ENCODE assay signal across 10 cellular contexts in the genomic region with DNA sequence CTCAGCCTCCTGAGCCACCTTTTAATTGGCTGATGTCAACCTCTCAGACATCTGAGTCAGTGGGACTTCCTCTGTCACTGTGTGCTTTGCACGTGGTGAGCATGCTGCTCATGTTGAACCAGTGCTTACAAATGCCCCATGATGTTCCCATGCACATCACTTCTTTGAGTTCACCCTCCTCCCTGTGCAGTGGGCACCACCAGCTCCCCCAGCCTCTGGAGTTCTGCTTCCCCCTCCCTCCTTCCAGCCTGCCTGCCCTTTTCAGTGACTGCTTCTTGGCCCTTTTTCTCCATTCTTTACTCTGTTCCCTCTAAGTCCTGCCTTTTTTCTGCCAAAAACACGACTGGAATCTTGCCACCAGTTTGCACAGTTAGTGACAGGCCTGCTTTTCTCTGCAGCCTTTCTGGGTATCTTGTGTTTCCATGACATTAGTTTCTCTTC. TPM values are rescaled to one million over a fixed set of nuclear protein-coding genes. Genes with fewer than 3 reads are reported as not detected.
DNase-seq lines count a peak whose midpoint lies in the region; ATAC-seq and TF ChIP-seq lines count a peak whose summit lies in the region.
"Had no signal": no experiment of that assay in that cellular context is flagged by ENCODE, and none has a peak within 500 bp of the region (broad histone marks: within the 10 kb centered on the region; RNA-seq: fewer than 3 reads in every experiment).

No MANE protein-coding gene starts in this region.

- TF ChIP-seq CTCF in activated CD8-positive, alpha-beta T cell treated with anti-CD3 and anti-CD28 coated beads for 36 hours (IDR thresholded peaks at IDR 0.05) = no peak
- TF ChIP-seq CTCF in Caco-2 (IDR thresholded peaks at IDR 0.05; ENCODE audit: insufficient read depth in 1 of 2, low read depth in 1 of 2, low read length in 1 of 2, severe bottlenecking in 1 of 2, unreplicated experiment in 1 of 2) (no peak), uterus (IDR thresholded peaks at IDR 0.05) (no peak)

- no peak overlapping the region for H3K4me3 ChIP-seq in Caco-2 (ENCODE audit: low read depth, low read length)
- H3K4me3 ChIP-seq in uterus = no peak overlapping the region

- H3K4me1 ChIP-seq in Caco-2 (peaks cover 7% of the 10 kb centered on the region; the same call in 1 of the 2 replicates), uterus (peaks cover 7 to 8% of the 10 kb centered on the region in 2 donors)

- H3K9me3 ChIP-seq in Caco-2 (no peaks in the 10 kb centered on the region), uterus (no peaks in the 10 kb centered on the region)

- no peaks in the 10 kb centered on the region for H3K27me3 ChIP-seq in Caco-2 (replicated peaks; ENCODE audit: control insufficient read depth, insufficient read depth, low read length)
- no peaks in the 10 kb centered on the region for H3K27me3 ChIP-seq in uterus

- no peak for TF ChIP-seq POLR2A in uterus (IDR thresholded peaks at IDR 0.05)

- no peak overlapping the region for H3K4me3 Mint-ChIP-seq in activated CD8-positive, alpha-beta T cell treated with anti-CD3 and anti-CD28 coated beads for 36 hours
- no peak overlapping the region for H3K4me3 Mint-ChIP-seq in Caco-2 (ENCODE audit: unreplicated experiment)

- DNase-seq in stimulated activated CD4-positive, alpha-beta T cell treated with anti-CD3 and anti-CD28 coated beads, Interleukin-1b, Interleukin-23, amount 100 ng/mL, for 48 hours = peak; percentile 30
- no peak for DNase-seq in stimulated activated CD4-positive, alpha-beta T cell treated with anti-CD3 and anti-CD28 coated beads, Interleukin-4, amount 100 ng/mL, for 1 hour
- peak; percentile 38 for DNase-seq in activated CD8-positive, alpha-beta T cell treated with anti-CD3 and anti-CD28 coated beads for 36 hours
- DNase-seq in kidney tubule cell (ENCODE audit: low spot score) = peak; percentile 76
- no peak for DNase-seq in DMS114 treated with DMSO at 0.1 percent for 48 hours (lab: John Stamatoyannopoulos, UW; ENCODE audit: unreplicated experiment)
- no peak for DNase-seq in Caco-2
- no peak for DNase-seq in NCI-H82 (lab: John Stamatoyannopoulos, UW)
- DNase-seq in uterus = no peak
- DNase-seq: NCI-H774 had no signal

- H3K27ac ChIP-seq in uterus = no peak overlapping the region
- H3K27ac ChIP-seq: epithelial cell of prostate had no signal

- peaks cover 51% of the 10 kb centered on the region for H3K4me1 Mint-ChIP-seq in activated CD8-positive, alpha-beta T cell treated with anti-CD3 and anti-CD28 coated beads for 36 hours (ENCODE audit: low read depth)
- H3K4me1 Mint-ChIP-seq in Caco-2 (ENCODE audit: low read depth, unreplicated experiment) = peaks cover 10% of the 10 kb centered on the region

- peak; percentile 63 for ATAC-seq in activated CD8-positive, alpha-beta T cell treated with anti-CD3 and anti-CD28 coated beads for 36 hours

- POLR2A ChIA-PET in activated CD8-positive, alpha-beta T cell treated with anti-CD3 and anti-CD28 coated beads for 36 hours (lab: Charles Lee) = no interaction called here
- POLR2A ChIA-PET in Caco-2 (lab: Charles Lee) = no interaction called here

- H3K9me3 Mint-ChIP-seq in activated CD8-positive, alpha-beta T cell treated with anti-CD3 and anti-CD28 coated beads for 36 hours = no peaks in the 10 kb centered on the region
- no peaks in the 10 kb centered on the region for H3K9me3 Mint-ChIP-seq in Caco-2 (ENCODE audit: unreplicated experiment)

- no TSS peak for BruUV-seq in Caco-2 (replicated peaks; lab: Mats Ljungman, UMichigan)

- peak overlapping the region; percentile 79 for H3K27ac Mint-ChIP-seq in activated CD8-positive, alpha-beta T cell treated with anti-CD3 and anti-CD28 coated beads for 36 hours
- H3K27ac Mint-ChIP-seq in Caco-2 (ENCODE audit: unreplicated experiment) = no peak overlapping the region

- no peaks in the 10 kb centered on the region for H3K27me3 Mint-ChIP-seq in activated CD8-positive, alpha-beta T cell treated with anti-CD3 and anti-CD28 coated beads for 36 hours
- H3K27me3 Mint-ChIP-seq in Caco-2 (ENCODE audit: insufficient read depth, unreplicated experiment) = no peaks in the 10 kb centered on the region

- CTCF ChIA-PET in activated CD8-positive, alpha-beta T cell treated with anti-CD3 and anti-CD28 coated beads for 36 hours (lab: Charles Lee) = interaction anchor here (1.2 to 9.3 kb wide), 7 partner anchors 11 to 230 kb away, joined by 3 to 151 read pairs (median 50); no protein-coding TSS in a partner anchor
- CTCF ChIA-PET in Caco-2 (lab: Charles Lee) = interaction anchor here (0.9 kb wide), 1 partner anchor 15 kb away, joined by 3 read pairs; no protein-coding TSS in a partner anchor

- intact Hi-C loops in activated CD8-positive, alpha-beta T cell treated with anti-CD3 and anti-CD28 coated beads for 36 hours (cut with micrococcal nuclease) = no loop called here
- intact Hi-C loops in Caco-2 (cut with micrococcal nuclease; ENCODE audit: unreplicated experiment) (no loop called here), uterus (cut with DNase I; ENCODE audit: low total_unique reads) (no loop called here)

- peaks cover 39% of the 10 kb centered on the region for H3K36me3 Mint-ChIP-seq in activated CD8-positive, alpha-beta T cell treated with anti-CD3 and anti-CD28 coated beads for 36 hours (ENCODE audit: low read depth)
- peaks cover 81% of the 10 kb centered on the region for H3K36me3 Mint-ChIP-seq in Caco-2 (ENCODE audit: insufficient read depth, unreplicated experiment)

- H3K36me3 ChIP-seq in Caco-2 (ENCODE audit: control insufficient read depth, insufficient read depth, low read length) (peaks cover 5% of the 10 kb centered on the region), uterus (no peaks in the 10 kb centered on the region)

RNA-seq across cellular contexts. Expression of gene USP10, which starts 41.6 kb away (rescaled TPM):
- total RNA-seq in activated CD8-positive, alpha-beta T cell treated with anti-CD3 and anti-CD28 coated beads for 36 hours = 100 to 1,000 TPM; 116 TPM
- 144 and 147 TPM in 2 replicates for total RNA-seq in Caco-2 (2022)
- 10 to 100 TPM; 12.6 to 83.3 (median 44.2) TPM for total RNA-seq in uterus

Comparison
In these comparisons a context has a peak if more than half of its experiments do, and no peak if none do; other contexts are left out.
1. DNase-seq: peak in stimulated activated CD4-positive, alpha-beta T cell treated with anti-CD3 and anti-CD28 coated beads, Interleukin-1b, Interleukin-23, amount 100 ng/mL, for 48 hours (single experiment), activated CD8-positive, alpha-beta T cell treated with anti-CD3 and anti-CD28 coated beads for 36 hours (single experiment) and kidney tubule cell (single experiment); none in stimulated activated CD4-positive, alpha-beta T cell treated with anti-CD3 and anti-CD28 coated beads, Interleukin-4, amount 100 ng/mL, for 1 hour (single experiment), DMS114 treated with DMSO at 0.1 percent for 48 hours (single experiment), Caco-2 (0 of 2), NCI-H82 (single experiment) and uterus (0 of 2).